1 cellular context compared by ENCODE assay signal in the genomic region with DNA sequence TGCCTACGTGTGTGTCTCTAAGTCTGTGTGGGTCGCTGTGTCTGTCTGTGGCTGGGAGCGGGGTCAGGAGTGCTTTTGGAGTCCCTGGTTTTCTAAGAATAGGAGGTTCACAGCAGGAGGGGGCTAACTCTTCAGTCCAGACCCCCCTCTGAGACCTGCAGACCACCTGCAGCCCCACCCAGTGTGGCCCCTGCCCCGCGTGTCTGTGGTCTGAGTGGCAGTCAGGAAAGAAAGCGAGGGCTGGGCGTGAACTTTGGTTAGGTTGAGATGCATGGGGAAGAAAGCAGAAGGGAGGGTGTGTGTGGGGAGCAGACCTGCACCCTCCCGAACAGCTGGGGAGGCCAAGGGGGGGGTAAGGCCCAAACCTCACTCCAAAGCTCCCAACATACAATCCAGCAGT.
TF ChIP-seq lines count a peak whose summit lies in the region.

No MANE protein-coding gene starts in this region.

TF ChIP-seq in SK-N-SH, 30 proteins besides CTCF, POLR2A, EP300 and RAD21 (continued from another document):
- TF ChIP-seq ZBTB33 (IDR thresholded peaks at IDR 0.05; ENCODE audit: borderline replicate concordance, low read depth) (no peak), SMC3 (IDR thresholded peaks at IDR 0.05; ENCODE audit: low read depth, low read length) (no peak), TCF12 (IDR thresholded peaks at IDR 0.05) (no peak)
TF ChIP-seq in SK-N-SH: peak in this region for 0.
